ENCODE assay signal across 40 cellular contexts in the genomic region with DNA sequence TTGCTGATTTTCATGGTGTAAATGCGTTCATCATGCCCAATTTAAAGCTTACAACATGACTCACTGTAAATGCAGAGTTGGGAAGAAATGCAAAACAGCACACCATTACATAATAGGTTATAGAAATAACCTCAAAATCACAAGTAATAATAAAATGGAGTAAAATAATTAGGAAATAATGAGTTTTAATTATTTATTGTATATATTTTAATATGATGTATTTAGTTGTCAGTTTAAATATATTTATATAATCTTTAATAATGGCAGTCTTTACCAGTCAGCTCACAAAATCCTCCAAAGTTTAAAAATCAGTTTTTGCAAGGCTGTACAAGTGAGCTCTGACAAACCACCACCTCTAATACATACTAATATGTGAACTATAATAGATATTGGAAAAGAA.
"Had no signal": no experiment of that assay in that cellular context is flagged by ENCODE, and none has a peak within 500 bp of the region (broad histone marks: within the 10 kb centered on the region; RNA-seq: fewer than 3 reads in every experiment).

No MANE protein-coding gene starts in this region.

- H3K27ac ChIP-seq: adrenal gland, ascending aorta, body of pancreas, brain microvascular endothelial cell, breast epithelium, cardiac muscle cell had no signal

- DNase-seq: activated effector memory CD4-positive, alpha-beta T cell treated with anti-CD3 and anti-CD28 coated beads, Interleukin-2, amount 50 U/mL, for 16 hours; activated effector memory CD4-positive, alpha-beta T cell treated with Interleukin-2 at 50 U/mL for 16 hours; activated gamma-delta T cell; activated gamma-delta T cell treated with Interleukin-2 at 50 U/mL for 16 hours; activated naive CD4-positive, alpha-beta T cell; activated naive CD4-positive, alpha-beta T cell treated with anti-CD3 and anti-CD28 coated beads for 36 hours; activated naive CD4-positive, alpha-beta T cell treated with anti-CD3 and anti-CD28 coated beads, Interleukin-2, amount 10 ng/mL, durations not matched to agents 7 days and 5 days; activated naive CD4-positive, alpha-beta T cell treated with anti-CD3 and anti-CD28 coated beads, Interleukin-2, amount 50 U/mL, for 16 hours; activated naive CD4-positive, alpha-beta T cell treated with Interleukin-2 at 50 U/mL for 16 hours; activated naive CD8-positive, alpha-beta T cell treated with anti-CD3 and anti-CD28 coated beads for 36 hours; activated naive CD8-positive, alpha-beta T cell treated with anti-CD3 and anti-CD28 coated beads, Interleukin-2, amount 10 ng/mL, durations not matched to agents 7 days and 5 days; activated naive CD8-positive, alpha-beta T cell treated with anti-CD3 and anti-CD28 coated beads, Interleukin-2, amount 50 U/mL, for 24 hours; activated T-cell treated with anti-CD3 and anti-CD28 coated beads, Interleukin-2, amount 50 U/mL, for 1 hour; activated T-cell treated with anti-CD3 and anti-CD28 coated beads, Interleukin-2, amount 50 U/mL, for 24 hours; activated T-cell treated with anti-CD3 and anti-CD28 coated beads, Interleukin-2, amount 50 U/mL, for 4 hours; activated T-cell treated with anti-CD3 and anti-CD28 coated beads, Interleukin-2, amount 50 U/mL, for 48 hours; activated T-cell treated with anti-CD3 and anti-CD28 coated beads, Interleukin-2, amount 50 U/mL, for 72 hours; adrenal gland; amniotic stem cell; amygdala; anterior cingulate cortex; aorta; body of pancreas; brain microvascular endothelial cell; caudate nucleus; central memory CD4-positive, alpha-beta T cell; cerebellar nuclear complex had no signal

- H3K4me3 Mint-ChIP-seq: activated naive CD4-positive, alpha-beta T cell treated with anti-CD3 and anti-CD28 coated beads for 36 hours; activated naive CD4-positive, alpha-beta T cell treated with anti-CD3 and anti-CD28 coated beads, Interleukin-2, amount 10 ng/mL, durations not matched to agents 7 days and 5 days; activated naive CD4-positive, alpha-beta T cell treated with anti-CD3 and anti-CD28 coated beads, Interleukin-2, amount 50 U/mL, for 24 hours; activated naive CD8-positive, alpha-beta T cell; activated naive CD8-positive, alpha-beta T cell treated with anti-CD3 and anti-CD28 coated beads for 36 hours; activated naive CD8-positive, alpha-beta T cell treated with anti-CD3 and anti-CD28 coated beads, Interleukin-2, amount 10 ng/mL, durations not matched to agents 7 days and 5 days; activated naive CD8-positive, alpha-beta T cell treated with anti-CD3 and anti-CD28 coated beads, Interleukin-2, amount 50 U/mL, for 24 hours; activated T-cell treated with anti-CD3 and anti-CD28 coated beads, Interleukin-2, amount 50 U/mL, for 24 hours; activated T-cell treated with anti-CD3 and anti-CD28 coated beads, Interleukin-2, amount 50 U/mL, for 4 hours; activated T-cell treated with anti-CD3 and anti-CD28 coated beads, Interleukin-2, amount 50 U/mL, for 72 hours; activated T-helper 1 cell treated with anti-CD3 and anti-CD28 coated beads, Interleukin-12 subunit alpha, Interleukin-12 subunit beta, Interleukin-2, Interleukin-4 antibody, amounts not matched to agents 30 ng/mL and 10 ng/mL and 1 ng/mL, durations not matched to agents 14 hours and 24 hours and 36 hours; activated T-helper 17 cell treated with anti-CD3 and anti-CD28 coated beads, Interleukin-2, amount 50 U/mL, for 72 hours; brain; central memory CD8-positive, alpha-beta T cell had no signal

- FAIRE-seq: astrocyte, bronchial epithelial cell had no signal

- H3K36me3 ChIP-seq: adrenal gland, ascending aorta, brain microvascular endothelial cell, breast epithelium, cardiac muscle cell had no signal

- H3K4me3 ChIP-seq: adrenal gland, ascending aorta, body of pancreas, breast epithelium, cardiac muscle cell had no signal

- H3K27ac Mint-ChIP-seq: activated naive CD4-positive, alpha-beta T cell treated with anti-CD3 and anti-CD28 coated beads for 36 hours; activated naive CD4-positive, alpha-beta T cell treated with anti-CD3 and anti-CD28 coated beads, Interleukin-2, amount 10 ng/mL, durations not matched to agents 7 days and 5 days; activated naive CD4-positive, alpha-beta T cell treated with anti-CD3 and anti-CD28 coated beads, Interleukin-2, amount 50 U/mL, for 24 hours; activated naive CD4-positive, alpha-beta T cell treated with anti-CD3 and anti-CD28 coated beads, Interleukin-2, amount 50 U/mL, for 72 hours; activated naive CD8-positive, alpha-beta T cell; activated naive CD8-positive, alpha-beta T cell treated with anti-CD3 and anti-CD28 coated beads for 36 hours; activated naive CD8-positive, alpha-beta T cell treated with anti-CD3 and anti-CD28 coated beads, Interleukin-2, amount 10 ng/mL, durations not matched to agents 7 days and 5 days; activated naive CD8-positive, alpha-beta T cell treated with anti-CD3 and anti-CD28 coated beads, Interleukin-2, amount 50 U/mL, for 24 hours; activated T-cell treated with anti-CD3 and anti-CD28 coated beads, Interleukin-2, amount 50 U/mL, for 24 hours; activated T-cell treated with anti-CD3 and anti-CD28 coated beads, Interleukin-2, amount 50 U/mL, for 72 hours; activated T-helper 1 cell treated with anti-CD3 and anti-CD28 coated beads, Interleukin-12 subunit alpha, Interleukin-12 subunit beta, Interleukin-2, Interleukin-4 antibody, amounts not matched to agents 30 ng/mL and 10 ng/mL and 1 ng/mL, durations not matched to agents 14 hours and 24 hours and 36 hours; activated T-helper 17 cell treated with anti-CD3 and anti-CD28 coated beads, Interleukin-2, amount 50 U/mL, for 72 hours; activated T-helper 2 cell treated with anti-CD3 and anti-CD28 coated beads, Interferon-gamma antibody, Interleukin-2, Interleukin-4, amounts not matched to agents 10 μg/mL and 5 μg/mL and 100 μg/mL, durations not matched to agents 14 hours and 24 hours and 36 hours; brain had no signal

- H3K4me1 ChIP-seq: adrenal gland, ascending aorta, body of pancreas, breast epithelium had no signal

- H3K36me3 Mint-ChIP-seq: activated naive CD4-positive, alpha-beta T cell treated with anti-CD3 and anti-CD28 coated beads, Interleukin-2, amount 10 ng/mL, durations not matched to agents 7 days and 5 days; activated naive CD4-positive, alpha-beta T cell treated with anti-CD3 and anti-CD28 coated beads, Interleukin-2, amount 50 U/mL, for 24 hours; activated naive CD8-positive, alpha-beta T cell; activated naive CD8-positive, alpha-beta T cell treated with anti-CD3 and anti-CD28 coated beads for 36 hours; activated naive CD8-positive, alpha-beta T cell treated with anti-CD3 and anti-CD28 coated beads, Interleukin-2, amount 10 ng/mL, durations not matched to agents 7 days and 5 days had no signal

- ATAC-seq: activated naive CD4-positive, alpha-beta T cell treated with anti-CD3 and anti-CD28 coated beads, Interleukin-2, amount 50 U/mL, for 72 hours; activated naive CD8-positive, alpha-beta T cell treated with anti-CD3 and anti-CD28 coated beads, Interleukin-2, amount 50 U/mL, for 24 hours; activated T-cell treated with anti-CD3 and anti-CD28 coated beads, Interleukin-2, amount 50 U/mL, for 4 hours; activated T-cell treated with anti-CD3 and anti-CD28 coated beads, Interleukin-2, amount 50 U/mL, for 72 hours; activated T-helper 17 cell treated with anti-CD3 and anti-CD28 coated beads, Interleukin-2, amount 50 U/mL, for 72 hours; body of pancreas had no signal

- H3K9me3 Mint-ChIP-seq: activated naive CD4-positive, alpha-beta T cell treated with anti-CD3 and anti-CD28 coated beads, Interleukin-2, amount 10 ng/mL, durations not matched to agents 7 days and 5 days; activated naive CD8-positive, alpha-beta T cell treated with anti-CD3 and anti-CD28 coated beads, Interleukin-2, amount 10 ng/mL, durations not matched to agents 7 days and 5 days had no signal

- H3K4me1 Mint-ChIP-seq: activated naive CD4-positive, alpha-beta T cell treated with anti-CD3 and anti-CD28 coated beads, Interleukin-2, amount 10 ng/mL, durations not matched to agents 7 days and 5 days; activated naive CD4-positive, alpha-beta T cell treated with anti-CD3 and anti-CD28 coated beads, Interleukin-2, amount 50 U/mL, for 24 hours; activated naive CD8-positive, alpha-beta T cell treated with anti-CD3 and anti-CD28 coated beads for 36 hours; activated naive CD8-positive, alpha-beta T cell treated with anti-CD3 and anti-CD28 coated beads, Interleukin-2, amount 10 ng/mL, durations not matched to agents 7 days and 5 days; activated naive CD8-positive, alpha-beta T cell treated with anti-CD3 and anti-CD28 coated beads, Interleukin-2, amount 50 U/mL, for 24 hours; activated T-helper 17 cell treated with anti-CD3 and anti-CD28 coated beads, Interleukin-2, amount 50 U/mL, for 72 hours; brain; central memory CD8-positive, alpha-beta T cell had no signal

- H3K9me3 ChIP-seq: body of pancreas had no signal

- H3K27me3 Mint-ChIP-seq: activated naive CD4-positive, alpha-beta T cell treated with anti-CD3 and anti-CD28 coated beads, Interleukin-2, amount 10 ng/mL, durations not matched to agents 7 days and 5 days; activated naive CD8-positive, alpha-beta T cell; activated naive CD8-positive, alpha-beta T cell treated with anti-CD3 and anti-CD28 coated beads for 36 hours; activated naive CD8-positive, alpha-beta T cell treated with anti-CD3 and anti-CD28 coated beads, Interleukin-2, amount 10 ng/mL, durations not matched to agents 7 days and 5 days; activated naive CD8-positive, alpha-beta T cell treated with anti-CD3 and anti-CD28 coated beads, Interleukin-2, amount 50 U/mL, for 24 hours; activated T-cell treated with anti-CD3 and anti-CD28 coated beads, Interleukin-2, amount 50 U/mL, for 24 hours; central memory CD8-positive, alpha-beta T cell had no signal
